Comparison of ENCODE assay signal across 8 cellular contexts in the genomic region with DNA sequence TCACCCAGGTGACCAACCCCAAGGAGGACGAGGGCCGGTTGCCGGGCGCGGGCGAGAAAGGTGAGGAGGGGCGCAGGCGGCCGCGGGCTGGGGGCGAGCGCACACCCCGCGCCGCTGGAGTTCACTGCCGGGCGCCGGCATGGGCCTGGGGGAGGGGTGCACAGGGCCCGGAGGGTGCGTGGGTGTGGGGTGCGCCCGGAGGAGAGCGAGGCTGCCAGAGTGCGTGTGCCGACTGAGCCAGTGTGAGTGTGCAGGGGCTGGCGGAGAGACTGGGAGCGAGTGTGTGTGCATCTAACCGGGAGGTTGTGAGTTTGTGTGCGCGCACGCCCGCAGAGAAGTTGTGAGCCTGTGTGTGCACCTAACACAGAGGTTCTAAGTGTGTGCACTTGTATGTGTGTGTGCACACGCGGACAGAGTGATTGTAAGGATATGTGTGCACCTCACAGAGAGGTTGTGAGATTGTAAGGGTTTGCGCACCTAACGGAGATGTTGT. TPM values are rescaled to one million over a fixed set of nuclear protein-coding genes. Genes with fewer than 3 reads are reported as not detected.
DNase-seq lines count a peak whose midpoint lies in the region; ATAC-seq, FAIRE-seq and TF ChIP-seq lines count a peak whose summit lies in the region.

No MANE protein-coding gene starts in this region.

- no peak for ATAC-seq in GM21528 (IDR thresholded peaks at IDR 0.05; ENCODE audit: low FRiP score, unreplicated experiment)
- no peak for ATAC-seq in GM21367 (IDR thresholded peaks at IDR 0.05; ENCODE audit: unreplicated experiment)

- peaks cover 38% of the 10 kb centered on the region for H3K4me1 ChIP-seq in PC-9 (replicated peaks; ENCODE audit: insufficient read depth)
- peaks cover 4 to 19% of the 10 kb centered on the region in 2 donors for H3K4me1 ChIP-seq in ascending aorta
- H3K4me1 ChIP-seq in sigmoid colon: peaks cover 0 to 44% (median 33%) of the 10 kb centered on the region in 4 donors

- POLR2A ChIA-PET in PC-9 (lab: Charles Lee; ENCODE audit: unreplicated experiment): interaction anchor here (0.6 to 1.6 kb wide), 4 partner anchors 31 to 170 kb away, joined by 3 to 8 read pairs (median 4); no protein-coding TSS in a partner anchor

- H3K4me3 ChIP-seq in PC-9: peak overlapping the region; percentile 87
- H3K4me3 ChIP-seq in ascending aorta: peak overlapping the region; percentile 57 to 86
- peak overlapping the region; percentile 75 for H3K4me3 ChIP-seq in iPS-11a (ENCODE audit: low read depth, low read length)
- H3K4me3 ChIP-seq in sigmoid colon: peak overlapping the region; percentile 57 to 92 (median 83)

- DNase-seq in Daoy (ENCODE audit: low read depth): peak; percentile 35
- peak in 1 of 2 experiments; percentile 15 for DNase-seq in PC-9
- DNase-seq in ascending aorta (ENCODE audit: low spot score in 2 of 2): peak in 1 of 2 donors; percentile 78
- peak; percentile 75 for DNase-seq in sigmoid colon
- DNase-seq in GM19239 (ENCODE audit: insufficient read length, low spot score): no peak

- 1 to 6% methylated on average over 36 of the region's 36 CpGs for WGBS in sigmoid colon, 2 donors

- no peaks in the 10 kb centered on the region for H3K27me3 ChIP-seq in PC-9 (ENCODE audit: insufficient read depth, low read depth)
- no peaks in the 10 kb centered on the region for H3K27me3 ChIP-seq in ascending aorta
- H3K27me3 ChIP-seq in sigmoid colon: no peaks in the 10 kb centered on the region

- H3F3A ChIP-seq in PC-9 (ENCODE audit: insufficient read depth, low read depth): peaks cover 29% of the 10 kb centered on the region; the same call in 1 of the 2 replicates

- H4K20me1 ChIP-seq in PC-9 (ENCODE audit: insufficient read depth): no peaks in the 10 kb centered on the region

- no TSS peak for BruUV-seq in PC-9 (replicated peaks; lab: Mats Ljungman, UMichigan)

- intact Hi-C loops in PC-9 (cut with micrococcal nuclease; ENCODE audit: unreplicated experiment) (loop anchor here (2.0 kb wide), 1 partner anchor 75 kb away; no protein-coding TSS in a partner anchor), ascending aorta (cut with DNase I) (no loop called here), sigmoid colon (cut with DNase I) (loop anchor here (1.0 kb wide), 1 partner anchor 8 kb away; no protein-coding TSS in a partner anchor)

- no peak for TF ChIP-seq EP300 in sigmoid colon (IDR thresholded peaks at IDR 0.05)

- peak overlapping the region; percentile 98 for H3K4me2 ChIP-seq in PC-9

- FAIRE-seq in GM19239 (lab: Jason Lieb, UNC): no peak

- peak overlapping the region; percentile 60; the same call in 1 of the 2 replicates for H2AFZ ChIP-seq in PC-9

- no peaks in the 10 kb centered on the region for H3K9me2 ChIP-seq in PC-9 (ENCODE audit: insufficient read depth)

- TF ChIP-seq CTCF in PC-9 (conservative IDR thresholded peaks at IDR 0.05): no peak
- TF ChIP-seq CTCF in ascending aorta (IDR thresholded peaks at IDR 0.05): no peak
- no peak for TF ChIP-seq CTCF in sigmoid colon (IDR thresholded peaks at IDR 0.05)

- H3K36me3 ChIP-seq in PC-9 (ENCODE audit: low read depth): peaks cover 5% of the 10 kb centered on the region; the same call in 1 of the 2 replicates
- no peaks in the 10 kb centered on the region for H3K36me3 ChIP-seq in ascending aorta
- H3K36me3 ChIP-seq in sigmoid colon: no peaks in the 10 kb centered on the region

- H3K27ac ChIP-seq in PC-9 (peak overlapping the region; percentile 66), ascending aorta (peak overlapping the region; percentile 77 to 79), sigmoid colon (peak overlapping the region; percentile 78 to 94 (median 88))

- H3K9me3 ChIP-seq in PC-9 (ENCODE audit: insufficient read depth, low read depth) (0 out of 2 replicates have a peak, but pooled peaks cover 3% of the 10 kb centered on the region), ascending aorta (no peaks in the 10 kb centered on the region), sigmoid colon (peaks cover 0 to 2% (median 0%) of the 10 kb centered on the region in 4 donors)

- H3K79me2 ChIP-seq in PC-9 (ENCODE audit: low read depth): peaks cover 70% of the 10 kb centered on the region

- no peak for TF ChIP-seq POLR2A in sigmoid colon (IDR thresholded peaks at IDR 0.05)

- CTCF ChIA-PET in PC-9 (lab: Charles Lee): no interaction called here

RNA-seq across cellular contexts. Expression of a gene that starts 0.6 kb away (rescaled TPM):
- 6.1 and 7.3 TPM in 2 replicates for total RNA-seq in Daoy (2014; rRNA removed; shearing (Covaris generic))
- total RNA-seq in PC-9 (2021) (118 and 124 TPM in 2 replicates), ascending aorta (80.9 TPM), sigmoid colon (10 to 100 TPM; 46.3 to 69.1 (median 60.5) TPM)
- 10 to 100 TPM; 19.1 to 22.8 (median 22.7) TPM for polyA plus RNA-seq in sigmoid colon
